Comparison of ENCODE assay signal across 10 cellular contexts in the genomic region with DNA sequence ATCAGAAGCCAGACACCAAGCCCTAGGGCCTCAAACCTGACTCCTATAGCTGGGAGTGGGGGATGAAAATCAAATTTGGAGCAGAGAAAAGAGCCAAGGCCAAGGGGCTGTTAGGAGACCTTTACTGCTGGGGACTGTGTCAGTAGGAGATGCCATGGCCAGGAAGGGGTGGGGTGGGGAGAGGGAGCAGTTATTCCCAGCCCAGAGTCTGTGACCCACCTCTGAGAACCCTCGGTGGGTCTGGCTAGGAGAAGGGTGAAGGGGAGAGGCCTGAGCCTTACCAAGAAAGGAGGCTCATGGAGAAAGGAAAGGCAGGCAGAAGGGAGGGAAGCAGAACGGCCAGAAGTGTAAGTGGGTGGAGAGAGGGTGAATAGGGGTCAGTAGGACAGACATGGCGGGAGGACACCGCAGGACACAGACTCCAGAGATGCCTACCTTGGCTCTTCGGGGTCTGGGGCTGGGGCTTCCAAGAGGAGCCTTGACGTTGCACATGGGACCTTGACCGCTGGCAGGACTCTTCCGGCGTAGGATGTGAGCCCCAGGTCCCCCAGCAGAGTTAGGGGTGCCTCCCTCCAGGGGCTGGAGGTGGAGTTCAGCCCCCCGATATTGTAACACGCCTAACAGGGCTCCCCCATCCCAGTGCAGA. TPM values are rescaled to one million over a fixed set of nuclear protein-coding genes. Genes with fewer than 3 reads are reported as not detected.
A peak's percentile ranks its signal among the peaks of the same experiment; 100 is the strongest.
DNase-seq lines count a peak whose midpoint lies in the region; ATAC-seq and TF ChIP-seq lines count a peak whose summit lies in the region.
"Had no signal": no experiment of that assay in that cellular context is flagged by ENCODE, and none has a peak within 500 bp of the region (broad histone marks: within the 10 kb centered on the region; RNA-seq: fewer than 3 reads in every experiment).

No MANE protein-coding gene starts in this region.

- CTCF ChIA-PET in activated CD4-positive, alpha-beta memory T cell treated with anti-CD3 and anti-CD28 coated beads for 36 hours (lab: Charles Lee) = interaction anchor here (1.1 to 2.8 kb wide), 2 partner anchors 16 to 29 kb away, joined by 3 to 16 read pairs; partner anchors contain the start of gene TOMM40L
- CTCF ChIA-PET in activated CD4-positive, alpha-beta memory T cell treated with anti-CD3 and anti-CD28 coated beads, Interleukin-2, amount 10 ng/mL, durations not matched to agents 7 days and 5 days (lab: Charles Lee) = interaction anchor here (1.2 kb wide), 2 partner anchors 15 to 28 kb away, joined by 3 to 4 read pairs; partner anchors contain the start of gene TOMM40L

- no peak overlapping the region for H3K4me3 ChIP-seq in mucosa of stomach (ENCODE audit: low read length)

- peaks cover 36% of the 10 kb centered on the region for H3K4me1 ChIP-seq in mucosa of stomach (ENCODE audit: control insufficient read depth, insufficient read depth, low read length)

- H3K27me3 ChIP-seq in mucosa of stomach (ENCODE audit: control insufficient read depth, insufficient read depth, low read length) = no peaks in the 10 kb centered on the region

- no peak overlapping the region for H3K4me3 Mint-ChIP-seq in activated CD4-positive, alpha-beta memory T cell treated with anti-CD3 and anti-CD28 coated beads for 36 hours
- no peak overlapping the region for H3K4me3 Mint-ChIP-seq in activated CD4-positive, alpha-beta memory T cell treated with anti-CD3 and anti-CD28 coated beads, Interleukin-2, amount 10 ng/mL, durations not matched to agents 7 days and 5 days
- peak overlapping the region; percentile 90 for H3K4me3 Mint-ChIP-seq in endothelial cell (ENCODE audit: unreplicated experiment)
- peak overlapping the region; percentile 72 for H3K4me3 Mint-ChIP-seq in type B pancreatic cell

- H3K9me3 ChIP-seq in mucosa of stomach (ENCODE audit: control insufficient read depth, low read length) = no peaks in the 10 kb centered on the region

- no peak for ATAC-seq in GM18907 (IDR thresholded peaks at IDR 0.05; ENCODE audit: unreplicated experiment)

- POLR2A ChIA-PET in activated CD4-positive, alpha-beta memory T cell treated with anti-CD3 and anti-CD28 coated beads for 36 hours (lab: Charles Lee) = no interaction called here
- POLR2A ChIA-PET in activated CD4-positive, alpha-beta memory T cell treated with anti-CD3 and anti-CD28 coated beads, Interleukin-2, amount 10 ng/mL, durations not matched to agents 7 days and 5 days (lab: Charles Lee) = interaction anchor here (1.1 to 1.3 kb wide), 2 partner anchors 11 to 20 kb away, joined by 3 read pairs; no protein-coding TSS in a partner anchor

- no peak for TF ChIP-seq CTCF in endothelial cell (IDR thresholded peaks at IDR 0.05; ENCODE audit: unreplicated experiment)
- no peak for TF ChIP-seq CTCF in type B pancreatic cell (conservative IDR thresholded peaks at IDR 0.05)

- no peaks in the 10 kb centered on the region for H3K36me3 Mint-ChIP-seq in activated CD4-positive, alpha-beta memory T cell treated with anti-CD3 and anti-CD28 coated beads for 36 hours
- H3K36me3 Mint-ChIP-seq in activated CD4-positive, alpha-beta memory T cell treated with anti-CD3 and anti-CD28 coated beads, Interleukin-2, amount 10 ng/mL, durations not matched to agents 7 days and 5 days (ENCODE audit: low read depth) = peaks cover 6% of the 10 kb centered on the region
- H3K36me3 Mint-ChIP-seq in endothelial cell (ENCODE audit: low read depth, unreplicated experiment) = peaks cover 14% of the 10 kb centered on the region
- H3K36me3 Mint-ChIP-seq in type B pancreatic cell = no peaks in the 10 kb centered on the region

- H3K36me3 ChIP-seq in mucosa of stomach (ENCODE audit: control insufficient read depth, insufficient read depth, low read length) = no peaks in the 10 kb centered on the region

- peak overlapping the region; percentile 46 for H3K9ac ChIP-seq in mucosa of stomach (ENCODE audit: low read length)

- no peaks in the 10 kb centered on the region for H3K9me3 Mint-ChIP-seq in activated CD4-positive, alpha-beta memory T cell treated with anti-CD3 and anti-CD28 coated beads for 36 hours
- H3K9me3 Mint-ChIP-seq in activated CD4-positive, alpha-beta memory T cell treated with anti-CD3 and anti-CD28 coated beads, Interleukin-2, amount 10 ng/mL, durations not matched to agents 7 days and 5 days = no peaks in the 10 kb centered on the region
- H3K9me3 Mint-ChIP-seq in endothelial cell (ENCODE audit: unreplicated experiment) (no peaks in the 10 kb centered on the region), type B pancreatic cell (no peaks in the 10 kb centered on the region)

- H3K4me1 Mint-ChIP-seq in activated CD4-positive, alpha-beta memory T cell treated with anti-CD3 and anti-CD28 coated beads for 36 hours (ENCODE audit: low read depth) = peaks cover 41% of the 10 kb centered on the region
- H3K4me1 Mint-ChIP-seq in activated CD4-positive, alpha-beta memory T cell treated with anti-CD3 and anti-CD28 coated beads, Interleukin-2, amount 10 ng/mL, durations not matched to agents 7 days and 5 days = peaks cover 68% of the 10 kb centered on the region
- H3K4me1 Mint-ChIP-seq in endothelial cell (ENCODE audit: unreplicated experiment) (peaks cover 80% of the 10 kb centered on the region), type B pancreatic cell (ENCODE audit: unreplicated experiment) (peaks cover 29% of the 10 kb centered on the region)

- no peaks in the 10 kb centered on the region for H3K27me3 Mint-ChIP-seq in activated CD4-positive, alpha-beta memory T cell treated with anti-CD3 and anti-CD28 coated beads for 36 hours
- no peaks in the 10 kb centered on the region for H3K27me3 Mint-ChIP-seq in activated CD4-positive, alpha-beta memory T cell treated with anti-CD3 and anti-CD28 coated beads, Interleukin-2, amount 10 ng/mL, durations not matched to agents 7 days and 5 days
- peaks cover 13% of the 10 kb centered on the region for H3K27me3 Mint-ChIP-seq in endothelial cell (ENCODE audit: unreplicated experiment)
- H3K27me3 Mint-ChIP-seq in type B pancreatic cell = peaks cover 9% of the 10 kb centered on the region

- no peak for DNase-seq in activated CD4-positive, alpha-beta memory T cell treated with anti-CD3 and anti-CD28 coated beads for 36 hours
- DNase-seq in activated CD4-positive, alpha-beta memory T cell treated with anti-CD3 and anti-CD28 coated beads, Interleukin-2, amount 10 ng/mL, durations not matched to agents 7 days and 5 days = no peak
- no peak for DNase-seq in endothelial cell (ENCODE audit: low spot score)
- DNase-seq in type B pancreatic cell (ENCODE audit: extremely low spot score, unreplicated experiment) = no peak
- DNase-seq in NCI-H345 treated with DMSO at 0.1 percent for 48 hours (lab: John Stamatoyannopoulos, UW; ENCODE audit: unreplicated experiment) = no peak
- DNase-seq in activated T-cell treated with anti-CD3 and anti-CD28 coated beads, Interleukin-2, amount 50 U/mL, for 48 hours = no peak
- DNase-seq: activated CD8-positive, alpha-beta memory T cell treated with anti-CD3 and anti-CD28 coated beads, Interleukin-2, amount 50 U/mL, for 4 hours had no signal

- intact Hi-C loops in activated CD4-positive, alpha-beta memory T cell treated with anti-CD3 and anti-CD28 coated beads for 36 hours (cut with micrococcal nuclease) = no loop called here

- H3K27ac Mint-ChIP-seq in activated CD4-positive, alpha-beta memory T cell treated with anti-CD3 and anti-CD28 coated beads for 36 hours = peak overlapping the region; percentile 9
- H3K27ac Mint-ChIP-seq in activated CD4-positive, alpha-beta memory T cell treated with anti-CD3 and anti-CD28 coated beads, Interleukin-2, amount 10 ng/mL, durations not matched to agents 7 days and 5 days = no peak overlapping the region
- peak overlapping the region; percentile 78 for H3K27ac Mint-ChIP-seq in endothelial cell (ENCODE audit: unreplicated experiment)
- H3K27ac Mint-ChIP-seq in type B pancreatic cell = peak overlapping the region; percentile 48

RNA-seq across cellular contexts. Expression of gene ADAMTS4, which starts 1.2 kb away (rescaled TPM):
- 1 to 10 TPM; 2.3 to 3.0 TPM for total RNA-seq in activated CD4-positive, alpha-beta memory T cell treated with anti-CD3 and anti-CD28 coated beads for 36 hours
- total RNA-seq in activated CD4-positive, alpha-beta memory T cell treated with anti-CD3 and anti-CD28 coated beads, Interleukin-2, amount 10 ng/mL, durations not matched to agents 7 days and 5 days = 1 to 10 TPM in 1 of 2 experiments, under 1 TPM in 1; 0.83 to 1.2 TPM
- 56.8 TPM for total RNA-seq in endothelial cell (ENCODE audit: unreplicated experiment)
- 0.10 and 2.5 TPM in 2 replicates for total RNA-seq in type B pancreatic cell (ENCODE audit: low replicate concordance)
- total RNA-seq: A172 had no signal

RNA-seq across cellular contexts. Expression of gene NDUFS2, which starts 4.5 kb away (rescaled TPM):
- total RNA-seq in activated CD4-positive, alpha-beta memory T cell treated with anti-CD3 and anti-CD28 coated beads for 36 hours = 100 to 1,000 TPM in 1 of 2 experiments, 10 to 100 TPM in 1; 98.3 to 103 TPM
- total RNA-seq in activated CD4-positive, alpha-beta memory T cell treated with anti-CD3 and anti-CD28 coated beads, Interleukin-2, amount 10 ng/mL, durations not matched to agents 7 days and 5 days = 10 to 100 TPM; 83.0 to 87.3 TPM
- total RNA-seq in endothelial cell (ENCODE audit: unreplicated experiment) = 93.1 TPM
- total RNA-seq in type B pancreatic cell (ENCODE audit: low replicate concordance) = 93.1 and 97.4 TPM in 2 replicates

RNA-seq across cellular contexts. Expression of gene FCER1G, which starts 17.4 kb away (rescaled TPM):
- 1 to 10 TPM in 1 of 2 experiments, under 1 TPM in 1; 0.99 to 2.0 TPM for total RNA-seq in activated CD4-positive, alpha-beta memory T cell treated with anti-CD3 and anti-CD28 coated beads for 36 hours
- 1 to 10 TPM; 1.1 to 1.3 TPM for total RNA-seq in activated CD4-positive, alpha-beta memory T cell treated with anti-CD3 and anti-CD28 coated beads, Interleukin-2, amount 10 ng/mL, durations not matched to agents 7 days and 5 days
- 4.3 TPM for total RNA-seq in endothelial cell (ENCODE audit: unreplicated experiment)
- total RNA-seq in type B pancreatic cell (ENCODE audit: low replicate concordance) = 0.80 TPM in 1 of 2 replicates, not detected in the other
- total RNA-seq: A172 had no signal

RNA-seq across cellular contexts. Expression of gene B4GALT3, which starts 20.4 kb away (rescaled TPM):
- total RNA-seq in activated CD4-positive, alpha-beta memory T cell treated with anti-CD3 and anti-CD28 coated beads for 36 hours = 10 to 100 TPM; 46.3 to 50.9 TPM
- 10 to 100 TPM; 55.0 to 56.7 TPM for total RNA-seq in activated CD4-positive, alpha-beta memory T cell treated with anti-CD3 and anti-CD28 coated beads, Interleukin-2, amount 10 ng/mL, durations not matched to agents 7 days and 5 days
- total RNA-seq in endothelial cell (ENCODE audit: unreplicated experiment) (44.0 TPM), type B pancreatic cell (ENCODE audit: low replicate concordance) (42.4 and 48.5 TPM in 2 replicates)

RNA-seq across cellular contexts. Expression of gene APOA2, which starts 25.7 kb away (rescaled TPM):
- not detected for total RNA-seq in activated CD4-positive, alpha-beta memory T cell treated with anti-CD3 and anti-CD28 coated beads for 36 hours
- not detected for total RNA-seq in activated CD4-positive, alpha-beta memory T cell treated with anti-CD3 and anti-CD28 coated beads, Interleukin-2, amount 10 ng/mL, durations not matched to agents 7 days and 5 days
- total RNA-seq in endothelial cell (ENCODE audit: unreplicated experiment) = not detected
- total RNA-seq in type B pancreatic cell (ENCODE audit: low replicate concordance) = 39.5 and 238 TPM in 2 replicates
- total RNA-seq: A172 had no signal

Comparison
In these comparisons a context has a peak if more than half of its experiments do, and no peak if none do; other contexts are left out.
1. H3K4me3 Mint-ChIP-seq: peak in endothelial cell (single experiment) and type B pancreatic cell (single experiment); none in activated CD4-positive, alpha-beta memory T cell treated with anti-CD3 and anti-CD28 coated beads for 36 hours (single experiment) and activated CD4-positive, alpha-beta memory T cell treated with anti-CD3 and anti-CD28 coated beads, Interleukin-2, amount 10 ng/mL, durations not matched to agents 7 days and 5 days (single experiment).
2. RNA of gene ADAMTS4, which starts 1.2 kb away (total RNA-seq): 56.8 TPM in endothelial cell (single experiment); 2.3 to 3.0 TPM in activated CD4-positive, alpha-beta memory T cell treated with anti-CD3 and anti-CD28 coated beads for 36 hours, 0.10 to 2.5 TPM in type B pancreatic cell and 0.83 to 1.2 TPM in activated CD4-positive, alpha-beta memory T cell treated with anti-CD3 and anti-CD28 coated beads, Interleukin-2, amount 10 ng/mL, durations not matched to agents 7 days and 5 days; every median in the first group is over 10 times any median in the second.